1 cellular context compared by ENCODE assay signal in the genomic region with DNA sequence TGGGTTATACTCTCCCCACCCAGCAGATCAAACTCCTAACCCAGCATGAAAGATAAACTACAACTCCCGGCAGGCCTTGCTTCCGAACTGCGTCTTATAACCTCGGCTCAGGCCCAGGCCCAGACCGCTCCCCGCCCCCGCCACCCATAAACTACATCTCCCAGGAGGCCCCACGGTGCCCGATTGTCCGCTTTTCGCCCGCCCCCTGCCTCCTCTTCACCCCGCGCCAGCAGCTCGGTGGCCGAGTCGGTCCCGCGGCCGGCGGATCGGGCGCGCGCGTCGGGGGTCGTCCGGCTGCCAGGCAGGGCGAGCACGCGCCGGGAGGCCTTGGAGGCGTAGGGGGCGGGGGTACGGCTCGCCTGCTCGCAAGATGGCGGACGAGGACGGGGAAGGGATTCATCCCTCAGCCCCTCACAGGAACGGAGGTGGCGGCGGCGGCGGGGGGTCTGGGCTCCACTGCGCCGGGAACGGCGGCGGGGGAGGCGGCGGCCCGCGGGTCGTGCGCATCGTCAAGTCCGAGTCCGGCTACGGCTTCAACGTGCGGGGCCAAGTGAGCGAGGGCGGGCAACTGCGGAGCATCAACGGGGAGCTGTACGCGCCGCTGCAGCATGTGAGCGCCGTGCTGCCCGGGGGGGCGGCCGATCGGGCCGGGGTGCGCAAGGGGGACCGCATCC.
TF ChIP-seq lines count a peak whose summit lies in the region.

A gene (plus strand): TSS at position 219 of the 674 bp plus-strand sequence. CDS start 152 bp downstream, at position 371.

TF ChIP-seq in GM12878, 131 proteins besides CTCF, POLR2A, EP300 and RAD21 (continued from another document):
- TF ChIP-seq, protein P1, sequence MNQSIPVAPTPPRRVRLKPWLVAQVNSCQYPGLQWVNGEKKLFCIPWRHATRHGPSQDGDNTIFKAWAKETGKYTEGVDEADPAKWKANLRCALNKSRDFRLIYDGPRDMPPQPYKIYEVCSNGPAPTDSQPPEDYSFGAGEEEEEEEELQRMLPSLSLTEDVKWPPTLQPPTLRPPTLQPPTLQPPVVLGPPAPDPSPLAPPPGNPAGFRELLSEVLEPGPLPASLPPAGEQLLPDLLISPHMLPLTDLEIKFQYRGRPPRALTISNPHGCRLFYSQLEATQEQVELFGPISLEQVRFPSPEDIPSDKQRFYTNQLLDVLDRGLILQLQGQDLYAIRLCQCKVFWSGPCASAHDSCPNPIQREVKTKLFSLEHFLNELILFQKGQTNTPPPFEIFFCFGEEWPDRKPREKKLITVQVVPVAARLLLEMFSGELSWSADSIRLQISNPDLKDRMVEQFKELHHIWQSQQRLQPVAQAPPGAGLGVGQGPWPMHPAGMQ (IDR thresholded peaks at IDR 0.05; ENCODE audit: borderline replicate concordance) = no peak
- TF ChIP-seq BRCA1 (IDR thresholded peaks at IDR 0.05; ENCODE audit: low read depth, low read length) (no peak), POLR2AphosphoS5 (IDR thresholded peaks at IDR 0.05; ENCODE audit: low read length) (peak; percentile 13; the same call in 1 of the 2 replicates), ZNF217 (IDR thresholded peaks at IDR 0.05) (peak; percentile 66; the same call in 1 of the 2 replicates), GATAD2B (conservative IDR thresholded peaks at IDR 0.05; ENCODE audit: low read depth) (peak; percentile 88), NR2C1 (IDR thresholded peaks at IDR 0.05) (peak; percentile 92), RFX5 (IDR thresholded peaks at IDR 0.05; ENCODE audit: low read depth, low read length) (no peak), FOXK2 (IDR thresholded peaks at IDR 0.05) (no peak), ZZZ3 (IDR thresholded peaks at IDR 0.05; ENCODE audit: control insufficient read depth, insufficient read length, low read depth) (no peak), TBL1XR1 (IDR thresholded peaks at IDR 0.05; ENCODE audit: low read depth, low read length) (0 out of 2 replicates have a peak, but pooled peaks have one; percentile 40), DPF2 (IDR thresholded peaks at IDR 0.05) (peak; percentile 73), RB1 (IDR thresholded peaks at IDR 0.05; ENCODE audit: borderline replicate concordance) (peak; percentile 83; the same call in 1 of the 2 replicates), POU2F2 (IDR thresholded peaks at IDR 0.05; ENCODE audit: borderline replicate concordance, low read depth, low read length) (no peak), YBX1 (IDR thresholded peaks at IDR 0.05) (no peak), SPI1 (IDR thresholded peaks at IDR 0.05; ENCODE audit: borderline replicate concordance, insufficient read depth, low read depth, low read length) (no peak)
- TF ChIP-seq, protein P2, sequence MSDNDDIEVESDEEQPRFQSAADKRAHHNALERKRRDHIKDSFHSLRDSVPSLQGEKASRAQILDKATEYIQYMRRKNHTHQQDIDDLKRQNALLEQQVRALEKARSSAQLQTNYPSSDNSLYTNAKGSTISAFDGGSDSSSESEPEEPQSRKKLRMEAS (IDR thresholded peaks at IDR 0.05; ENCODE audit: low read depth, low read length) = no peak
- TF ChIP-seq, protein P3, sequence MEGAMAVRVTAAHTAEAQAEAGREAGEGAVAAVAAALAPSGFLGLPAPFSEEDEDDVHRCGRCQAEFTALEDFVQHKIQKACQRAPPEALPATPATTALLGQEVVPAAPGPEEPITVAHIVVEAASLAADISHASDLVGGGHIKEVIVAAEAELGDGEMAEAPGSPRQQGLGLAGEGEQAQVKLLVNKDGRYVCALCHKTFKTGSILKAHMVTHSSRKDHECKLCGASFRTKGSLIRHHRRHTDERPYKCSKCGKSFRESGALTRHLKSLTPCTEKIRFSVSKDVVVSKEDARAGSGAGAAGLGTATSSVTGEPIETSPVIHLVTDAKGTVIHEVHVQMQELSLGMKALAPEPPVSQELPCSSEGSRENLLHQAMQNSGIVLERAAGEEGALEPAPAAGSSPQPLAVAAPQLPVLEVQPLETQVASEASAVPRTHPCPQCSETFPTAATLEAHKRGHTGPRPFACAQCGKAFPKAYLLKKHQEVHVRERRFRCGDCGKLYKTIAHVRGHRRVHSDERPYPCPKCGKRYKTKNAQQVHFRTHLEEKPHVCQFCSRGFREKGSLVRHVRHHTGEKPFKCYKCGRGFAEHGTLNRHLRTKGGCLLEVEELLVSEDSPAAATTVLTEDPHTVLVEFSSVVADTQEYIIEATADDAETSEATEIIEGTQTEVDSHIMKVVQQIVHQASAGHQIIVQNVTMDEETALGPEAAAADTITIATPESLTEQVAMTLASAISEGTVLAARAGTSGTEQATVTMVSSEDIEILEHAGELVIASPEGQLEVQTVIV (IDR thresholded peaks at IDR 0.05; ENCODE audit: borderline replicate concordance, partially characterized antibody) = no peak
